8 cellular contexts compared by ENCODE assay signal in the genomic region with DNA sequence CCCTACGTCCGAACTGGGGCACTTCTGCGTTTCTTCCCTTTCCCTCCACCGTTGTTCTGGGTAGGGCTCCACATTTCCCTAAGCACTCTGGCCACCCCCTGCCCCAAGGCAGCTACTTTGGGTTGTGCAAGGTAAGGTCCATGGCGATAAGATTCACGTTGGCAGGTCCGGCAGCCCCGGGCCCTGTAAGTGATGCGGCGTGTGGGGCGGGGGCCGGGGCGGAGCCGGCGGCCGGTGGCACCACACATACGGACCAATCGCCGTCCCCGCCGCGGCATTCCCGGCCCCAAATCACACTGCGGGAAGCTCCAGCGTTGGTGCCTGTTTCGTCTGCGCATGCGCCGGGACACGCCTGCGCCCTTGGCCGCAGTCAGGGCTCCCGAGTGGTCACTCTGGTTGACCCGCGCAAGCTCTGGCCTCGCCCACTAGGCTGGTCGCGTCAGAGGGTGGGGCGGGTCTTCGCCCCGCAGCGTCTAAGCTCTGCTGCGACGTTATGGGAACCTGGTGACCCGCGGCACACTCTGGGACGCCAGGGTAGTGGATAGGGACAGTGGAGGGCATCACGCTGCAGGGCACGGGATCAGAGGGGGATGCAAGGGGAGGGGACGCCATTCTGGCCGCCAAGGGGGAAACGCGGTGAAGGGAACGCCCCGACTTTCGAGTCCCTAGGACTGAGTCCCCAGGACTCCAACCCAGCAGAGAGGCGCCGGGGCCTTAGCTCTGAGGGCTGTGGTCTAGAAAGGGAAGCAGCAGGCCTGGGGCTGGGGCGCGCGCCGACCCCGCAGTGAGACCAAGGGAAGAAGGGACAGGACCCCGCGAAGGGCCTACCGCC. TPM values are rescaled to one million over a fixed set of nuclear protein-coding genes. Genes with fewer than 3 reads are reported as not detected.
DNase-seq lines count a peak whose midpoint lies in the region; ATAC-seq and TF ChIP-seq lines count a peak whose summit lies in the region.

No MANE protein-coding gene starts in this region.

- peak overlapping the region; percentile 93 for H3K27ac Mint-ChIP-seq in T-helper 1 cell treated with Interleukin-12 subunit alpha and Interleukin-12 subunit beta and Interleukin-4 antibody, amounts not matched to agents 30 μg/mL and 1 μg/mL, for 36 hours

- H3K4me1 Mint-ChIP-seq in T-helper 1 cell treated with Interleukin-12 subunit alpha and Interleukin-12 subunit beta and Interleukin-4 antibody, amounts not matched to agents 30 μg/mL and 1 μg/mL, for 36 hours (ENCODE audit: low read depth), result peaks cover 19% of the 10 kb centered on the region

- ATAC-seq in HG02759 (IDR thresholded peaks at IDR 0.05; ENCODE audit: unreplicated experiment) (peak; percentile 59), gastrocnemius medialis (peak; percentile 74 to 79)

- no peaks in the 10 kb centered on the region for H3K27me3 ChIP-seq in gastrocnemius medialis

- peak; percentile 89 to 92 for TF ChIP-seq POLR2A in gastrocnemius medialis (IDR thresholded peaks at IDR 0.05)

- TF ChIP-seq CTCF in gastrocnemius medialis (IDR thresholded peaks at IDR 0.05 in 4 of 5, conservative IDR thresholded peaks at IDR 0.05 in 1 of 5), result no peak

- in situ Hi-C loops in gastrocnemius medialis (cut with MboI; ENCODE audit: low sequenced_read_pairs in 4 of 4), result no loop called here

- H3K27ac ChIP-seq in gastrocnemius medialis, result peak overlapping the region; percentile 87 to 92 (median 90)

- intact Hi-C loops in gastrocnemius medialis (cut with DNase I; ENCODE audit: low total_unique reads), result loop anchor here (1.0 to 5.0 kb wide), 2 partner anchors 76 to 157 kb away; a partner anchor contains a TSS

- H3K36me3 ChIP-seq in gastrocnemius medialis, result no peaks in the 10 kb centered on the region

- DNase-seq in activated T-cell treated with anti-CD3 and anti-CD28 coated beads for 1 hour (ENCODE audit: low read depth) (peak; percentile 23), activated T-cell treated with anti-CD3 and anti-CD28 coated beads for 4 hours (no peak), NCI-H1417 (lab: John Stamatoyannopoulos, UW) (peak; percentile 81 to 98 (median 96)), iPS-NIHi11 (ENCODE audit: low spot score) (peak; percentile 97), gastrocnemius medialis (peak; percentile 86 to 95)
- peak; percentile 4 for DNase-seq in central memory CD4-positive, alpha-beta T cell

- H3K4me3 ChIP-seq in gastrocnemius medialis, result peak overlapping the region; percentile 64 to 88 (median 80)

- H3K4me1 ChIP-seq in gastrocnemius medialis, result peaks cover 5 to 11% of the 10 kb centered on the region in 2 donors

- no peaks in the 10 kb centered on the region for H3K9me3 ChIP-seq in gastrocnemius medialis

- peak overlapping the region; percentile 99 for H3K4me3 Mint-ChIP-seq in T-helper 1 cell treated with Interleukin-12 subunit alpha and Interleukin-12 subunit beta and Interleukin-4 antibody, amounts not matched to agents 30 μg/mL and 1 μg/mL, for 36 hours

- H3K9me3 Mint-ChIP-seq in T-helper 1 cell treated with Interleukin-12 subunit alpha and Interleukin-12 subunit beta and Interleukin-4 antibody, amounts not matched to agents 30 μg/mL and 1 μg/mL, for 36 hours, result no peaks in the 10 kb centered on the region

- peaks cover 29% of the 10 kb centered on the region for H3K36me3 Mint-ChIP-seq in T-helper 1 cell treated with Interleukin-12 subunit alpha and Interleukin-12 subunit beta and Interleukin-4 antibody, amounts not matched to agents 30 μg/mL and 1 μg/mL, for 36 hours (ENCODE audit: low read depth)

- H3K27me3 Mint-ChIP-seq in T-helper 1 cell treated with Interleukin-12 subunit alpha and Interleukin-12 subunit beta and Interleukin-4 antibody, amounts not matched to agents 30 μg/mL and 1 μg/mL, for 36 hours (ENCODE audit: low read depth), result peaks cover 5% of the 10 kb centered on the region

RNA-seq across cellular contexts. Expression of a gene that starts 1.6 kb away (rescaled TPM):
- 100 to 1,000 TPM in 1 of 4 donors, 10 to 100 TPM in 3; 25.4 to 209 (median 62.5) TPM for total RNA-seq in gastrocnemius medialis

RNA-seq across cellular contexts. Expression of a gene that starts 12.9 kb away (rescaled TPM):
- 1 to 10 TPM; 1.5 to 6.4 (median 4.0) TPM for total RNA-seq in gastrocnemius medialis

RNA-seq across cellular contexts. Expression of a gene that starts 22.5 kb away (rescaled TPM):
- 10 to 100 TPM in 2 of 4 donors, 1 to 10 TPM in 2; 7.4 to 15.7 (median 9.5) TPM for total RNA-seq in gastrocnemius medialis

RNA-seq across cellular contexts. Expression of a gene that starts 22.8 kb away (rescaled TPM):
- total RNA-seq in gastrocnemius medialis, result 10 to 100 TPM; 36.5 to 51.8 (median 47.2) TPM
